10 cellular contexts compared by ENCODE assay signal in the genomic region with DNA sequence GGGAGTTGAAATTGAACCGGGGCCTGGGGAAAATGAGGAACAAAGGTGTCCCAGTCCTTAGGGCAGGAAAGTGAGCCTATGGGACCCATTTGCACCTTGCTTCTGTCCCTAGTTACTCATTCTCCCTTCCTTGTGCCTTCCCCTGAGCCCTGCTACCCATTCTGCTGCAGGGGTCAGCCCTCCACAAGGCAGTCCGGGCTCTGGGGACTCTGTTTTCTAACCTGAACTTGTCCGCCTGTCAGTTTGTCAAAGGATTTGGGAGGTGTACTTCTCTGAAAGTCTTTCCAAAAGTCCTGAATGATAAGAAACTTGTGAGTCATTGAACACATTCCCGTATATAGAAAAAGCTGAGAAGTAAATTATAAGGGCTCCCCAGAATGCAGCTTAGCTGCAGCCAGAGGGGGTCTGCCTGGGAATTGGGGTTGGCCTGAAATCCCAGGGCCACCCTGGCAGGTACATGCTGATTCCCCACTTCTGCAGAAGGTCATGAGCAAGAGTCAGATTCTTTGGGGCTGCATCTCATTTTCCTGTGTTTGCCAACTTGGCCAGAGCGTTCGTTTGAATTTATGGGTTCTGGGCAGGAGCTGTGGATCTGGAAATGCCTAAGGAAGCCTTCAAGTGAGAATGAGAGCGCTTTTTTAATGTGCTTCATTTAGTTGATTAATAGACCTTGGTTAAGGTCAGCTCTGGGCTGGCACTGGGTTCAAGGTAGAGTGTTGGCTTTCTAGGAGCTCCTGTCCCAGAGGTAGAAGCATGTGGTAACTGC. TPM values are rescaled to one million over a fixed set of nuclear protein-coding genes. Genes with fewer than 3 reads are reported as not detected.
A peak's percentile ranks its signal among the peaks of the same experiment; 100 is the strongest.
DNase-seq lines count a peak whose midpoint lies in the region; ATAC-seq and TF ChIP-seq lines count a peak whose summit lies in the region.
"Had no signal": no experiment of that assay in that cellular context is flagged by ENCODE, and none has a peak within 500 bp of the region (broad histone marks: within the 10 kb centered on the region; RNA-seq: fewer than 3 reads in every experiment).

No MANE protein-coding gene starts in this region.

- no peak overlapping the region for H4K5ac ChIP-seq in IMR-90 (ENCODE audit: low read depth, low read length)

- peak overlapping the region in 9 of 11 experiments; percentile 7 to 98 (median 91); a peak in 12 of 22 replicates for H3K9ac ChIP-seq in BLaER1 treated with 17β-estradiol and CSF1 and Interleukin-3, amounts not matched to agents 10 nM and 100 nM
- no peak overlapping the region for H3K9ac ChIP-seq in IMR-90 (ENCODE audit: low read depth, low read length)

- in situ Hi-C loops in IMR-90 (cut with MboI; ENCODE audit: low sequenced_read_pairs), result loop anchor here (5.0 kb wide), 1 partner anchor 57 kb away; no protein-coding TSS in a partner anchor

- peak overlapping the region; percentile 92 to 100 (median 97) for H3K4me2 ChIP-seq in BLaER1 treated with 17β-estradiol and CSF1 and Interleukin-3, amounts not matched to agents 10 nM and 100 nM
- peak overlapping the region; percentile 86 for H3K4me2 ChIP-seq in IMR-90 (ENCODE audit: low read depth, low read length)

- H3K56ac ChIP-seq in IMR-90 (ENCODE audit: extremely low read depth, insufficient read depth, low read length), result no peak overlapping the region

- TF ChIP-seq CTCF in IMR-90 (conservative IDR thresholded peaks at IDR 0.05; ENCODE audit: low read depth, low read length) (no peak), MCF 10A (IDR thresholded peaks at IDR 0.05; ENCODE audit: unreplicated experiment) (no peak), neural crest cell (conservative IDR thresholded peaks at IDR 0.05) (no peak)

- no peaks in the 10 kb centered on the region for H3K9me3 Mint-ChIP-seq in MCF 10A (ENCODE audit: unreplicated experiment)
- H3K9me3 Mint-ChIP-seq in neural crest cell, result no peaks in the 10 kb centered on the region

- intact Hi-C loops in IMR-90 (cut with micrococcal nuclease) (no loop called here), MCF 10A (cut with micrococcal nuclease) (no loop called here)

- dilution Hi-C loops in IMR-90 (cut with HindIII; ENCODE audit: low sequenced_read_pairs, unreplicated experiment), result no loop called here

- H3K36me3 ChIP-seq in BLaER1 treated with 17β-estradiol and CSF1 and Interleukin-3, amounts not matched to agents 10 nM and 100 nM, result peaks cover 0 to 31% (median 24%) of the 10 kb centered on the region in 11 experiments; a peak in 16 of 22 replicates
- peaks cover 4% of the 10 kb centered on the region for H3K36me3 ChIP-seq in IMR-90 (ENCODE audit: control insufficient read depth, insufficient read depth, low read length)

- peaks cover 0 to 72% (median 51%) of the 10 kb centered on the region in 11 experiments; a peak in 20 of 22 replicates for H4K20me1 ChIP-seq in BLaER1 treated with 17β-estradiol and CSF1 and Interleukin-3, amounts not matched to agents 10 nM and 100 nM
- peaks cover 35% of the 10 kb centered on the region for H4K20me1 ChIP-seq in IMR-90 (ENCODE audit: insufficient read depth, low read length)

- no peak for ATAC-seq in IMR-90 (ENCODE audit: low read depth)
- no peak for ATAC-seq in activated CD4-positive, CD25-positive, alpha-beta regulatory T cell treated with anti-CD3 and anti-CD28 coated beads, Interleukin-2, amount 50 U/mL, for 24 hours

- POLR2A ChIA-PET in IMR-90 (lab: Charles Lee; ENCODE audit: unreplicated experiment) (interaction anchor here (0.7 kb wide), 1 partner anchor 12 kb away, joined by 3 read pairs; no protein-coding TSS in a partner anchor), MCF 10A (lab: Yijun Ruan, JAX) (interaction anchor here (0.6 kb wide), 1 partner anchor 11 kb away, joined by 3 read pairs; no protein-coding TSS in a partner anchor)

- H3K4ac ChIP-seq in IMR-90 (ENCODE audit: low read depth, low read length), result peak overlapping the region; percentile 64

- no peak overlapping the region for H2BK5ac ChIP-seq in IMR-90 (ENCODE audit: low read depth, low read length, poor library complexity, severe bottlenecking)

- peaks cover 30% of the 10 kb centered on the region for H3K9me1 ChIP-seq in IMR-90 (ENCODE audit: insufficient read depth, low read length)

- peak overlapping the region; percentile 45; the same call in 1 of the 2 replicates for H4K91ac ChIP-seq in IMR-90 (ENCODE audit: insufficient read depth, low read depth, low read length)

- 67% methylated on average over 3 of the region's 7 CpGs; no CpG with 5 or more reads in 1 of the 2 experiments for WGBS in IMR-90 (ENCODE audit: extremely low coverage in 2 of 2, insufficient read length in 1 of 2), 2 experiments

- H3K27ac Mint-ChIP-seq in MCF 10A (ENCODE audit: low read depth, unreplicated experiment), result peak overlapping the region; percentile 57
- no peak overlapping the region for H3K27ac Mint-ChIP-seq in neural crest cell (ENCODE audit: unreplicated experiment)

- H2BK120ac ChIP-seq in IMR-90 (ENCODE audit: low read depth, low read length), result no peak overlapping the region

- H3K4me1 Mint-ChIP-seq in MCF 10A (ENCODE audit: insufficient read depth, unreplicated experiment) (peaks cover 7% of the 10 kb centered on the region), neural crest cell (peaks cover 40% of the 10 kb centered on the region)

- no peak overlapping the region for H3K18ac ChIP-seq in IMR-90 (ENCODE audit: low read depth, low read length)

- no peaks in the 10 kb centered on the region for H3K9me3 ChIP-seq in BLaER1 treated with 17β-estradiol and CSF1 and Interleukin-3, amounts not matched to agents 10 nM and 100 nM (replicated peaks in 1 of 11)
- no peaks in the 10 kb centered on the region for H3K9me3 ChIP-seq in IMR-90 (ENCODE audit: control insufficient read depth, insufficient read depth, low read length)

- no peaks in the 10 kb centered on the region for H3K27me3 ChIP-seq in BLaER1 treated with 17β-estradiol and CSF1 and Interleukin-3, amounts not matched to agents 10 nM and 100 nM
- H3K27me3 ChIP-seq in IMR-90 (ENCODE audit: control insufficient read depth, insufficient read depth, low read length), result no peaks in the 10 kb centered on the region

- peak overlapping the region in 4 of 11 experiments; percentile 90 to 97 (median 96); a peak in 7 of 22 replicates for H3K27ac ChIP-seq in BLaER1 treated with 17β-estradiol and CSF1 and Interleukin-3, amounts not matched to agents 10 nM and 100 nM
- H3K27ac ChIP-seq in IMR-90 (ENCODE audit: insufficient read depth, low read length), result no peak overlapping the region

- peak overlapping the region; percentile 52; the same call in 1 of the 2 replicates for H3K23ac ChIP-seq in IMR-90 (ENCODE audit: low read depth, low read length)

- H2AFZ ChIP-seq in IMR-90 (replicated peaks; ENCODE audit: low read length, poor library complexity), result no peak overlapping the region

- H2AK9ac ChIP-seq in IMR-90 (replicated peaks; ENCODE audit: low read depth, low read length, poor library complexity), result no peak overlapping the region

- peaks cover 65 to 81% (median 76%) of the 10 kb centered on the region in 10 experiments for H3K4me1 ChIP-seq in BLaER1 treated with 17β-estradiol and CSF1 and Interleukin-3, amounts not matched to agents 10 nM and 100 nM
- peaks cover 23% of the 10 kb centered on the region for H3K4me1 ChIP-seq in IMR-90 (ENCODE audit: control insufficient read depth, insufficient read depth, low read length)

- peaks cover 31 to 53% of the 10 kb centered on the region in 2 experiments for H3K79me1 ChIP-seq in IMR-90 (ENCODE audit: low read depth in 1 of 2, low read length in 2 of 2)

- H3K4me3 Mint-ChIP-seq in MCF 10A (ENCODE audit: unreplicated experiment), result no peak overlapping the region
- peak overlapping the region; percentile 81 for H3K4me3 Mint-ChIP-seq in neural crest cell

- BruUV-seq in IMR-90 (replicated peaks; lab: Mats Ljungman, UMichigan) (no TSS peak), MCF 10A (replicated peaks; lab: Mats Ljungman, UMichigan) (no TSS peak)

- peak overlapping the region in 8 of 10 experiments; percentile 16 to 95 (median 90); a peak in 9 of 20 replicates for H3K4me3 ChIP-seq in BLaER1 treated with 17β-estradiol and CSF1 and Interleukin-3, amounts not matched to agents 10 nM and 100 nM
- no peak overlapping the region for H3K4me3 ChIP-seq in IMR-90 (ENCODE audit: insufficient read depth, low read depth, low read length)

- H4K8ac ChIP-seq in IMR-90 (ENCODE audit: low read depth in 2 of 2, low read length in 2 of 2), result peak overlapping the region in 1 of 2 experiments; percentile 3; a peak in 1 of 4 replicates

- 0 out of 3 replicates have a peak overlapping the region, but pooled peaks have one; percentile 66 for H2BK15ac ChIP-seq in IMR-90 (ENCODE audit: low read depth, low read length)

- no peaks in the 10 kb centered on the region for H3K27me3 Mint-ChIP-seq in MCF 10A (ENCODE audit: insufficient read depth, unreplicated experiment)
- no peaks in the 10 kb centered on the region for H3K27me3 Mint-ChIP-seq in neural crest cell (ENCODE audit: low read depth)

- H3K14ac ChIP-seq in IMR-90 (replicated peaks; ENCODE audit: low read depth, low read length), result peak overlapping the region; percentile 88; the same call in 1 of the 2 replicates

- TF ChIP-seq RAD21 in IMR-90 (IDR thresholded peaks at IDR 0.05; ENCODE audit: low read length), result no peak

- peak overlapping the region; percentile 91 for H2AK5ac ChIP-seq in IMR-90 (ENCODE audit: low read depth, low read length)

- peak overlapping the region; percentile 24 for H2BK20ac ChIP-seq in IMR-90 (ENCODE audit: low read depth, low read length)

- H3K36me3 Mint-ChIP-seq in MCF 10A (ENCODE audit: insufficient read depth, unreplicated experiment), result peaks cover 7% of the 10 kb centered on the region
- no peaks in the 10 kb centered on the region for H3K36me3 Mint-ChIP-seq in neural crest cell (ENCODE audit: low read depth)

- TF ChIP-seq POLR2A in IMR-90 (IDR thresholded peaks at IDR 0.05; ENCODE audit: low read depth, low read length), result no peak

- DNase-seq in IMR-90 (no peak), MCF 10A (ENCODE audit: unreplicated experiment) (no peak), neural crest cell (ENCODE audit: low read depth, low spot score) (no peak), Ammon's horn (ENCODE audit: low spot score) (no peak), ecto neural progenitor cell (ENCODE audit: low spot score) (no peak), NOMO-1 treated with DMSO at 0.1 percent for 48 hours (lab: John Stamatoyannopoulos, UW; ENCODE audit: unreplicated experiment) (no peak)
- DNase-seq: amniotic stem cell, H7 had no signal

- CTCF ChIA-PET in IMR-90 (lab: Yijun Ruan, JAX), result interaction anchor here (0.6 to 0.9 kb wide), 3 partner anchors 10 to 94 kb away, joined by 3 read pairs; no protein-coding TSS in a partner anchor
- CTCF ChIA-PET in MCF 10A (lab: Yijun Ruan, JAX), result interaction anchor here (0.6 to 1.0 kb wide), 3 partner anchors 56 to 953 kb away, joined by 3 to 4 read pairs (median 3); no protein-coding TSS in a partner anchor

TF ChIP-seq in IMR-90, 13 proteins besides CTCF, POLR2A, EP300 and RAD21:
- TF ChIP-seq MAZ (IDR thresholded peaks at IDR 0.05; ENCODE audit: borderline replicate concordance, low read depth, low read length) (no peak), CEBPB (IDR thresholded peaks at IDR 0.05; ENCODE audit: low read depth, low read length) (no peak)

RNA-seq across cellular contexts. Expression of gene SLC6A6, which starts 2.9 kb away (rescaled TPM):
- total RNA-seq in IMR-90 (2012; rRNA removed), result 29.9 and 32.5 TPM in 2 replicates
- 39.3 and 39.4 TPM in 2 replicates for polyA plus RNA-seq in IMR-90 (2012; rRNA removed)
- 14.9 and 24.2 TPM in 2 replicates for polyA plus RNA-seq in IMR-90 (2012; cell fraction: cytosol; rRNA removed)
- polyA plus RNA-seq in IMR-90 (2012; cell fraction: nucleus; rRNA removed; ENCODE audit: low replicate concordance), result 70.6 and 99.2 TPM in 2 replicates
- total RNA-seq in MCF 10A (2022), result 4.6 and 7.6 TPM in 2 replicates
- total RNA-seq in neural crest cell, result 33.8 and 34.6 TPM in 2 replicates
